30 cellular contexts compared by ENCODE assay signal in the genomic region with DNA sequence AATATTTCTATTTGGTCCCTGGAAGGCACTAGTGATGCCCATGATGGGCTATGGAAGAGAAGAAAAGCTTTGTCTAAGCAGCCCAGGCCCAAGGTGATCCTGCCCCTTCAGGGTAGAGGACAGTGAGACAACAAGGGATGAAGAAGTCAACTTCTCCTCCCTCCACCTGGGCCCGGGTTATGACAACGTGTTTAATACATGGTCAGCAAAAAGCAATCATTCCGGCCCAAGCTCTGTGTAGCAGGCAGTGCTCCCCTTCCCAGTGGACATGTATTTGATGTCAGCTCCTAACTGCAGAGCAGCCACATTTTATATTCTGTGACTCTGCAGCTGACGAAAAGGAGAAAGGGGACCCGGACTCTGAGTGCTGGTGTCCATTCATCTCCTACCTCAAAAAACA.
"Had no signal": no experiment of that assay in that cellular context is flagged by ENCODE, and none has a peak within 500 bp of the region (broad histone marks: within the 10 kb centered on the region; RNA-seq: fewer than 3 reads in every experiment).

No MANE protein-coding gene starts in this region.

- H3K4me2 ChIP-seq: neural progenitor cell, smooth muscle cell had no signal

- H3K9me3 Mint-ChIP-seq: naive thymus-derived CD8-positive, alpha-beta T cell; natural killer cell treated with Interleukin-12 subunit alpha and Interleukin-12 subunit beta and Interleukin-15 and Interleukin-18, amount 100 ng/mL, for 72 hours; neural progenitor cell; stimulated activated effector memory CD8-positive, alpha-beta T cell treated with anti-CD3 and anti-CD28 coated beads, Interleukin-12 subunit alpha, Interleukin-12 subunit beta, amount 100 ng/mL, for 72 hours; stimulated activated naive B cell treated with anti-CD40 and anti-IgM and Interleukin-4, amounts not matched to agents 10 μg/mL and 1 μg/mL and 100 μg/mL, for 72 hours; stimulated activated naive CD8-positive, alpha-beta T cell treated with anti-CD3 and anti-CD28 coated beads, Interleukin-15, Interleukin-2, amounts not matched to agents 100 ng/mL and 50 ng/mL, for 24 hours had no signal

- H3K4me1 ChIP-seq: parathyroid adenoma, psoas muscle, spleen, stomach, thyroid gland, tibial nerve, upper lobe of left lung, vagina had no signal

- H3K27me3 Mint-ChIP-seq: naive thymus-derived CD8-positive, alpha-beta T cell; progenitor cell of endocrine pancreas; stimulated activated naive B cell treated with anti-CD40 and anti-IgM and Interleukin-4, amounts not matched to agents 10 μg/mL and 1 μg/mL and 100 μg/mL, for 72 hours; stimulated activated naive CD8-positive, alpha-beta T cell treated with anti-CD3 and anti-CD28 coated beads, Interleukin-15, Interleukin-2, amounts not matched to agents 100 ng/mL and 50 ng/mL, for 24 hours had no signal

- H3K79me2 ChIP-seq: parathyroid adenoma had no signal

- DNase-seq: naive thymus-derived CD8-positive, alpha-beta T cell; nephron progenitor cell; occipital lobe; ovary; posterior cingulate gyrus; psoas muscle; right cardiac atrium; spleen; stimulated activated CD4-positive, alpha-beta T cell treated with anti-CD3 and anti-CD28 coated beads, Interleukin-12 subunit alpha, Interleukin-12 subunit beta, amount 100 ng/mL, for 4 hours; stimulated activated CD4-positive, alpha-beta T cell treated with anti-CD3 and anti-CD28 coated beads, Interleukin-1b, Interleukin-23, amount 100 ng/mL, for 48 hours; stimulated activated CD4-positive, alpha-beta T cell treated with anti-CD3 and anti-CD28 coated beads, Interleukin-4, amount 100 ng/mL, for 24 hours; stimulated activated naive B cell treated with anti-CD40 and anti-IgM and Interleukin-4, amounts not matched to agents 10 μg/mL and 1 μg/mL and 100 μg/mL, for 72 hours; stimulated activated naive CD4-positive, alpha-beta T cell treated with Interleukin-2 at 50 U/mL for 16 hours; stomach; thyroid gland; trophoblast cell; upper lobe of left lung had no signal

- H3K4me3 ChIP-seq: neural progenitor cell, ovary, psoas muscle, skin epidermis, smooth muscle cell, spleen, stomach, thoracic aorta, thyroid gland, tibial nerve, upper lobe of left lung, vagina had no signal

- H3K36me3 Mint-ChIP-seq: natural killer cell treated with Interleukin-12 subunit alpha and Interleukin-12 subunit beta and Interleukin-15 and Interleukin-18, amount 100 ng/mL, for 72 hours; neural progenitor cell; stimulated activated effector memory CD8-positive, alpha-beta T cell treated with anti-CD3 and anti-CD28 coated beads, Interleukin-12 subunit alpha, Interleukin-12 subunit beta, amount 100 ng/mL, for 72 hours had no signal

- H3K27ac ChIP-seq: neural progenitor cell, ovary, parathyroid adenoma, psoas muscle, skin epidermis, spleen, stomach, thoracic aorta, thyroid gland, tibial nerve, upper lobe of left lung, vagina had no signal

- H3K4me3 Mint-ChIP-seq: naive thymus-derived CD8-positive, alpha-beta T cell; natural killer cell treated with Interleukin-12 subunit alpha and Interleukin-12 subunit beta and Interleukin-15 and Interleukin-18, amount 100 ng/mL, for 72 hours; nephron progenitor cell; neural progenitor cell; stimulated activated effector memory CD8-positive, alpha-beta T cell treated with anti-CD3 and anti-CD28 coated beads, Interleukin-12 subunit alpha, Interleukin-12 subunit beta, amount 100 ng/mL, for 72 hours; stimulated activated naive B cell treated with anti-CD40 and anti-IgM and Interleukin-4, amounts not matched to agents 10 μg/mL and 1 μg/mL and 100 μg/mL, for 72 hours; stimulated activated naive CD8-positive, alpha-beta T cell treated with anti-CD3 and anti-CD28 coated beads, Interleukin-15, Interleukin-2, amounts not matched to agents 100 ng/mL and 50 ng/mL, for 24 hours had no signal

- H3K36me3 ChIP-seq: neural progenitor cell, ovary, upper lobe of left lung, vagina had no signal

- H3K4me1 Mint-ChIP-seq: naive thymus-derived CD8-positive, alpha-beta T cell; stimulated activated effector memory CD8-positive, alpha-beta T cell treated with anti-CD3 and anti-CD28 coated beads, Interleukin-12 subunit alpha, Interleukin-12 subunit beta, amount 100 ng/mL, for 72 hours had no signal

- FAIRE-seq: urothelium cell line had no signal

- ATAC-seq: naive thymus-derived CD8-positive, alpha-beta T cell; natural killer cell treated with Interleukin-12 subunit alpha and Interleukin-12 subunit beta and Interleukin-15 and Interleukin-18, amount 100 ng/mL, for 72 hours; psoas muscle; right cardiac atrium; sciatic nerve; stimulated activated effector memory CD8-positive, alpha-beta T cell treated with anti-CD3 and anti-CD28 coated beads, Interleukin-12 subunit alpha, Interleukin-12 subunit beta, amount 100 ng/mL, for 72 hours; stimulated activated naive B cell treated with anti-CD40 and anti-IgM and Interleukin-4, amounts not matched to agents 10 μg/mL and 1 μg/mL and 100 μg/mL, for 72 hours had no signal

- H3K27ac Mint-ChIP-seq: naive thymus-derived CD8-positive, alpha-beta T cell; natural killer cell treated with Interleukin-12 subunit alpha and Interleukin-12 subunit beta and Interleukin-15 and Interleukin-18, amount 100 ng/mL, for 72 hours; nephron progenitor cell; neural progenitor cell; progenitor cell of endocrine pancreas; stimulated activated effector memory CD8-positive, alpha-beta T cell treated with anti-CD3 and anti-CD28 coated beads, Interleukin-12 subunit alpha, Interleukin-12 subunit beta, amount 100 ng/mL, for 72 hours; stimulated activated naive B cell treated with anti-CD40 and anti-IgM and Interleukin-4, amounts not matched to agents 10 μg/mL and 1 μg/mL and 100 μg/mL, for 72 hours; stimulated activated naive CD8-positive, alpha-beta T cell treated with anti-CD3 and anti-CD28 coated beads, Interleukin-15, Interleukin-2, amounts not matched to agents 100 ng/mL and 50 ng/mL, for 24 hours had no signal

- H3K9ac ChIP-seq: neural progenitor cell, parathyroid adenoma had no signal

- H3K9me3 ChIP-seq: ovary, psoas muscle, spleen, thoracic aorta, thyroid gland, tibial nerve, upper lobe of left lung, vagina had no signal

- H2AFZ ChIP-seq: neural progenitor cell, parathyroid adenoma had no signal

- H3K27me3 ChIP-seq: neural progenitor cell, ovary, spleen, stomach, thyroid gland, tibial nerve, upper lobe of left lung, vagina had no signal
